Comparison of ENCODE assay signal across 1 cellular context in the genomic region with DNA sequence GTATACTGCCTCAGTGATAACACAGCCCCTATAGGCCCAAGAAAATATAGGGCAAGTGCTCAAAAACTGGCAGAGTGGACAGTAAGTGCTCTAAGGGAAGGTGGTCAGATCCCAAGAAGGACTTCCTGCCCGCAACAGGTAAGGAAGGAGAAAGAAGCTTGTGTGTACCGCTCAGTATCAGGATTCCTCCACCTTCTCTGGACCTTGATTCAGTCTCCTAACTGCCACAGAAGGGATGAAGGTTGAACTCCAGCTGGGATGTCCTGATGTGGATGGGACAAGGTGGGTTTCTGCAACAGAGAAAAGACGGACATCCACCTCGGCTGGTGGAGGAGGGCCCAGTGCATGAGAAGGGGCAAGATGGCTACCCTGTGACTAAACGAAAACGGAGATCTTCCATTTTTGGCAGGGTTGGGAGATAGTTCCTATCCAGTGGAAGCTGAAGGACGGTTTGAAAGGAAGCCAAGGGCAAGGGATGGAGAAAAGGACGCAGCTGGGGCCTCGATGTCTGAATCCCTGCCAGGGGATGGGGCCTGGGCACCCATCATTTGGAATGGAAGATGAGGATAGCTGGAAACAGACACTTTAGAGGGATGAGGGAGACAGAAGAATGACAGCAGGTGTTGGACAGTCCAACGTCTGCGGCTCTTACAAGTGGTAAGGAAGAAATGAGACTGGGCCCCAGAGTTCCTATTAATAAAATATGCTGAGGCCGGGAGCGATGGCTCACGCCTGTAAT.
TF ChIP-seq lines count a peak whose summit lies in the region.

No MANE protein-coding gene starts in this region.

TF ChIP-seq in GM23338, 12 proteins besides CTCF, POLR2A, EP300 and RAD21 (continued from another document):
- TF ChIP-seq, protein P1, sequence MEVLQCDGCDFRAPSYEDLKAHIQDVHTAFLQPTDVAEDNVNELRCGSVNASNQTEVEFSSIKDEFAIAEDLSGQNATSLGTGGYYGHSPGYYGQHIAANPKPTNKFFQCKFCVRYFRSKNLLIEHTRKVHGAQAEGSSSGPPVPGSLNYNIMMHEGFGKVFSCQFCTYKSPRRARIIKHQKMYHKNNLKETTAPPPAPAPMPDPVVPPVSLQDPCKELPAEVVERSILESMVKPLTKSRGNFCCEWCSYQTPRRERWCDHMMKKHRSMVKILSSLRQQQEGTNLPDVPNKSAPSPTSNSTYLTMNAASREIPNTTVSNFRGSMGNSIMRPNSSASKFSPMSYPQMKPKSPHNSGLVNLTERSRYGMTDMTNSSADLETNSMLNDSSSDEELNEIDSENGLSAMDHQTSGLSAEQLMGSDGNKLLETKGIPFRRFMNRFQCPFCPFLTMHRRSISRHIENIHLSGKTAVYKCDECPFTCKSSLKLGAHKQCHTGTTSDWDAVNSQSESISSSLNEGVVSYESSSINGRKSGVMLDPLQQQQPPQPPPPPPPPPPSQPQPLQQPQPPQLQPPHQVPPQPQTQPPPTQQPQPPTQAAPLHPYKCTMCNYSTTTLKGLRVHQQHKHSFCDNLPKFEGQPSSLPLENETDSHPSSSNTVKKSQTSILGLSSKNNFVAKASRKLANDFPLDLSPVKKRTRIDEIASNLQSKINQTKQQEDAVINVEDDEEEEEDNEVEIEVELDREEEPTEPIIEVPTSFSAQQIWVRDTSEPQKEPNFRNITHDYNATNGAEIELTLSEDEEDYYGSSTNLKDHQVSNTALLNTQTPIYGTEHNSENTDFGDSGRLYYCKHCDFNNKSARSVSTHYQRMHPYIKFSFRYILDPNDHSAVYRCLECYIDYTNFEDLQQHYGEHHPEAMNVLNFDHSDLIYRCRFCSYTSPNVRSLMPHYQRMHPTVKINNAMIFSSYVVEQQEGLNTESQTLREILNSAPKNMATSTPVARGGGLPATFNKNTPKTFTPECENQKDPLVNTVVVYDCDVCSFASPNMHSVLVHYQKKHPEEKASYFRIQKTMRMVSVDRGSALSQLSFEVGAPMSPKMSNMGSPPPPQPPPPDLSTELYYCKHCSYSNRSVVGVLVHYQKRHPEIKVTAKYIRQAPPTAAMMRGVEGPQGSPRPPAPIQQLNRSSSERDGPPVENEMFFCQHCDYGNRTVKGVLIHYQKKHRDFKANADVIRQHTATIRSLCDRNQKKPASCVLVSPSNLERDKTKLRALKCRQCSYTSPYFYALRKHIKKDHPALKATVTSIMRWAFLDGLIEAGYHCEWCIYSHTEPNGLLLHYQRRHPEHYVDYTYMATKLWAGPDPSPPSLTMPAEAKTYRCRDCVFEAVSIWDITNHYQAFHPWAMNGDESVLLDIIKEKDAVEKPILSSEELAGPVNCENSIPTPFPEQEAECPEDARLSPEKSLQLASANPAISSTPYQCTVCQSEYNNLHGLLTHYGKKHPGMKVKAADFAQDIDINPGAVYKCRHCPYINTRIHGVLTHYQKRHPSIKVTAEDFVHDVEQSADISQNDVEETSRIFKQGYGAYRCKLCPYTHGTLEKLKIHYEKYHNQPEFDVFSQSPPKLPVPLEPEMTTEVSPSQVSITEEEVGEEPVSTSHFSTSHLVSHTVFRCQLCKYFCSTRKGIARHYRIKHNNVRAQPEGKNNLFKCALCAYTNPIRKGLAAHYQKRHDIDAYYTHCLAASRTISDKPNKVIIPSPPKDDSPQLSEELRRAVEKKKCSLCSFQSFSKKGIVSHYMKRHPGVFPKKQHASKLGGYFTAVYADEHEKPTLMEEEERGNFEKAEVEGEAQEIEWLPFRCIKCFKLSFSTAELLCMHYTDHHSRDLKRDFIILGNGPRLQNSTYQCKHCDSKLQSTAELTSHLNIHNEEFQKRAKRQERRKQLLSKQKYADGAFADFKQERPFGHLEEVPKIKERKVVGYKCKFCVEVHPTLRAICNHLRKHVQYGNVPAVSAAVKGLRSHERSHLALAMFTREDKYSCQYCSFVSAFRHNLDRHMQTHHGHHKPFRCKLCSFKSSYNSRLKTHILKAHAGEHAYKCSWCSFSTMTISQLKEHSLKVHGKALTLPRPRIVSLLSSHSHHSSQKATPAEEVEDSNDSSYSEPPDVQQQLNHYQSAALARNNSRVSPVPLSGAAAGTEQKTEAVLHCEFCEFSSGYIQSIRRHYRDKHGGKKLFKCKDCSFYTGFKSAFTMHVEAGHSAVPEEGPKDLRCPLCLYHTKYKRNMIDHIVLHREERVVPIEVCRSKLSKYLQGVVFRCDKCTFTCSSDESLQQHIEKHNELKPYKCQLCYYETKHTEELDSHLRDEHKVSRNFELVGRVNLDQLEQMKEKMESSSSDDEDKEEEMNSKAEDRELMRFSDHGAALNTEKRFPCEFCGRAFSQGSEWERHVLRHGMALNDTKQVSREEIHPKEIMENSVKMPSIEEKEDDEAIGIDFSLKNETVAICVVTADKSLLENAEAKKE (CRISPR knock-in tag; IDR thresholded peaks at IDR 0.05): no peak
- TF ChIP-seq, protein P2, sequence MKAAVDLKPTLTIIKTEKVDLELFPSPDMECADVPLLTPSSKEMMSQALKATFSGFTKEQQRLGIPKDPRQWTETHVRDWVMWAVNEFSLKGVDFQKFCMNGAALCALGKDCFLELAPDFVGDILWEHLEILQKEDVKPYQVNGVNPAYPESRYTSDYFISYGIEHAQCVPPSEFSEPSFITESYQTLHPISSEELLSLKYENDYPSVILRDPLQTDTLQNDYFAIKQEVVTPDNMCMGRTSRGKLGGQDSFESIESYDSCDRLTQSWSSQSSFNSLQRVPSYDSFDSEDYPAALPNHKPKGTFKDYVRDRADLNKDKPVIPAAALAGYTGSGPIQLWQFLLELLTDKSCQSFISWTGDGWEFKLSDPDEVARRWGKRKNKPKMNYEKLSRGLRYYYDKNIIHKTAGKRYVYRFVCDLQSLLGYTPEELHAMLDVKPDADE (IDR thresholded peaks at IDR 0.05): no peak
- TF ChIP-seq REST (IDR thresholded peaks at IDR 0.05; ENCODE audit: unreplicated experiment) (no peak), NANOG (IDR thresholded peaks at IDR 0.05; ENCODE audit: borderline replicate concordance) (no peak), ZNF331 (CRISPR knock-in tag; IDR thresholded peaks at IDR 0.05; ENCODE audit: low read depth) (no peak), CREB1 (CRISPR knock-in tag; IDR thresholded peaks at IDR 0.05; ENCODE audit: low read depth) (no peak), POLR2AphosphoS5 (IDR thresholded peaks at IDR 0.05; ENCODE audit: low read depth) (no peak), STAT1 (IDR thresholded peaks at IDR 0.05; ENCODE audit: unreplicated experiment) (no peak)
